8 cellular contexts compared by ENCODE assay signal in genomic region chr3:107522510-107523360, GRCh38. TPM values are rescaled to one million over a fixed set of nuclear protein-coding genes. Genes with fewer than 3 reads are reported as not detected.
DNase-seq lines count a peak whose midpoint lies in the region; ATAC-seq, FAIRE-seq and TF ChIP-seq lines count a peak whose summit lies in the region.

Gene BBX (plus strand): TSS chr3:107522962. CDS start chr3:107710461, 187,499 bp downstream.

- POLR2A ChIA-PET in naive thymus-derived CD4-positive, alpha-beta T cell (lab: Charles Lee) = interaction anchor here (0.6 to 1.9 kb wide), 6 partner anchors 10 to 1067 kb away, joined by 3 to 5 read pairs (median 3); partner anchors contain the start of genes CIP2A and DZIP3

- TF ChIP-seq POLR2A in H54 (IDR thresholded peaks at IDR 0.05; ENCODE audit: low read depth, low read length) = peak; percentile 59

- no peaks in the 10 kb centered on the region for H4K20me1 ChIP-seq in fibroblast of lung (ENCODE audit: control insufficient read depth, extremely low read depth, insufficient read depth, low read length)

- H3K9me3 Mint-ChIP-seq in activated T-helper 17 cell treated with anti-CD3 and anti-CD28 coated beads, Interleukin-2, amount 50 U/mL, for 72 hours = no peaks in the 10 kb centered on the region
- peaks cover 0 to 3% (median 0%) of the 10 kb centered on the region in 11 donors for H3K9me3 Mint-ChIP-seq in naive thymus-derived CD4-positive, alpha-beta T cell
- H3K9me3 Mint-ChIP-seq in stimulated activated memory B cell treated with anti-CD40 and anti-IgM and Interleukin-4, amounts not matched to agents 10 μg/mL and 1 μg/mL and 100 μg/mL, for 72 hours = no peaks in the 10 kb centered on the region

- peak within 1 kb of the TSS; percentile 97 for H2AFZ ChIP-seq in fibroblast of lung (ENCODE audit: low read length)

- no peaks in the 10 kb centered on the region for H3K27me3 Mint-ChIP-seq in activated T-helper 17 cell treated with anti-CD3 and anti-CD28 coated beads, Interleukin-2, amount 50 U/mL, for 72 hours
- H3K27me3 Mint-ChIP-seq in naive thymus-derived CD4-positive, alpha-beta T cell = peaks cover 0 to 2% (median 0%) of the 10 kb centered on the region in 5 donors
- no peaks in the 10 kb centered on the region for H3K27me3 Mint-ChIP-seq in stimulated activated memory B cell treated with anti-CD40 and anti-IgM and Interleukin-4, amounts not matched to agents 10 μg/mL and 1 μg/mL and 100 μg/mL, for 72 hours

- H3K4me1 Mint-ChIP-seq in activated T-helper 17 cell treated with anti-CD3 and anti-CD28 coated beads, Interleukin-2, amount 50 U/mL, for 72 hours = peaks cover 13% of the 10 kb centered on the region
- peaks cover 17 to 35% (median 31%) of the 10 kb centered on the region in 7 donors for H3K4me1 Mint-ChIP-seq in naive thymus-derived CD4-positive, alpha-beta T cell
- H3K4me1 Mint-ChIP-seq in stimulated activated memory B cell treated with anti-CD40 and anti-IgM and Interleukin-4, amounts not matched to agents 10 μg/mL and 1 μg/mL and 100 μg/mL, for 72 hours = peaks cover 38% of the 10 kb centered on the region

- peak; percentile 93 for DNase-seq in EH (ENCODE audit: low read depth)
- DNase-seq in H54 (ENCODE audit: insufficient read length, low spot score) = peak; percentile 42
- DNase-seq in LoVo (ENCODE audit: low spot score) = peak; percentile 88
- peak; percentile 77 for DNase-seq in RWPE2 (ENCODE audit: low spot score)
- peak; percentile 99 for DNase-seq in fibroblast of lung (ENCODE audit: low read depth in 2 of 2)
- DNase-seq in naive thymus-derived CD4-positive, alpha-beta T cell = peak; percentile 88 to 97 (median 97)

- CTCF ChIA-PET in naive thymus-derived CD4-positive, alpha-beta T cell (lab: Charles Lee) = no interaction called here

- H3K79me2 ChIP-seq in fibroblast of lung (ENCODE audit: control insufficient read depth, insufficient read depth, low read length) = peaks cover 24% of the 10 kb centered on the region

- intact Hi-C loops in naive thymus-derived CD4-positive, alpha-beta T cell (cut with micrococcal nuclease) = loop anchor here (1.0 to 10.0 kb wide), 18 partner anchors 32 to 1765 kb away; partner anchors contain the start of genes IFT57 (in 2 of the 2), TRAT1 (in 2 of the 2), CBLB (in 1 of the 2) and CD47 (in 1 of the 2)

- H3K36me3 ChIP-seq in RWPE2 (ENCODE audit: low read depth) (peaks cover 16% of the 10 kb centered on the region), fibroblast of lung (ENCODE audit: control insufficient read depth, insufficient read depth, low read length) (no peaks in the 10 kb centered on the region)
- peaks cover 0 to 12% (median 0%) of the 10 kb centered on the region in 3 experiments for H3K36me3 ChIP-seq in naive thymus-derived CD4-positive, alpha-beta T cell (ENCODE audit: control insufficient read depth in 2 of 3, insufficient read depth in 3 of 3, low read length in 3 of 3)

- no peak for TF ChIP-seq CTCF in RWPE2 (IDR thresholded peaks at IDR 0.05; ENCODE audit: poor library complexity, severe bottlenecking)
- TF ChIP-seq CTCF in fibroblast of lung (conservative IDR thresholded peaks at IDR 0.05 in 1 of 2, IDR thresholded peaks at IDR 0.05 in 1 of 2; ENCODE audit: low read depth in 1 of 2, low read length in 2 of 2) = no peak

- H3K4me2 ChIP-seq in fibroblast of lung (ENCODE audit: extremely low read depth, insufficient read depth, low read length) = peak within 1 kb of the TSS; percentile 89

- peak within 1 kb of the TSS; percentile 89 for H3K27ac ChIP-seq in RWPE2 (ENCODE audit: poor library complexity, severe bottlenecking)
- H3K27ac ChIP-seq in fibroblast of lung (ENCODE audit: insufficient read depth, low read length) = peak within 1 kb of the TSS; percentile 76
- H3K27ac ChIP-seq in naive thymus-derived CD4-positive, alpha-beta T cell (ENCODE audit: low read depth, low read length) = peak within 1 kb of the TSS; percentile 91

- peak within 1 kb of the TSS; percentile 96 for H3K4me3 Mint-ChIP-seq in activated T-helper 17 cell treated with anti-CD3 and anti-CD28 coated beads, Interleukin-2, amount 50 U/mL, for 72 hours
- peak within 1 kb of the TSS; percentile 75 to 100 (median 98) for H3K4me3 Mint-ChIP-seq in naive thymus-derived CD4-positive, alpha-beta T cell
- peak within 1 kb of the TSS; percentile 99 for H3K4me3 Mint-ChIP-seq in stimulated activated memory B cell treated with anti-CD40 and anti-IgM and Interleukin-4, amounts not matched to agents 10 μg/mL and 1 μg/mL and 100 μg/mL, for 72 hours

- H3K4me3 ChIP-seq in RWPE2 (ENCODE audit: severe bottlenecking) (peak within 1 kb of the TSS; percentile 91), fibroblast of lung (replicated peaks in 1 of 4; ENCODE audit: control extremely low read depth in 1 of 4, insufficient read depth in 1 of 4, low read depth in 3 of 4, low read length in 4 of 4) (peak within 1 kb of the TSS; percentile 84 to 88 (median 86))
- H3K4me3 ChIP-seq in naive thymus-derived CD4-positive, alpha-beta T cell (ENCODE audit: low read length) = peak within 1 kb of the TSS; percentile 82

- ATAC-seq in RWPE2 (ENCODE audit: low read depth) = peak; percentile 92
- ATAC-seq in activated T-helper 17 cell treated with anti-CD3 and anti-CD28 coated beads, Interleukin-2, amount 50 U/mL, for 72 hours (replicated peaks) = peak; percentile 94
- peak; percentile 95 for ATAC-seq in naive thymus-derived CD4-positive, alpha-beta T cell
- ATAC-seq in stimulated activated memory B cell treated with anti-CD40 and anti-IgM and Interleukin-4, amounts not matched to agents 10 μg/mL and 1 μg/mL and 100 μg/mL, for 72 hours = peak; percentile 96

- H3K27me3 ChIP-seq in RWPE2 (ENCODE audit: insufficient read depth, poor library complexity, severe bottlenecking) = no peaks in the 10 kb centered on the region
- H3K27me3 ChIP-seq in fibroblast of lung (ENCODE audit: control insufficient read depth, insufficient read depth, low read length) = no peaks in the 10 kb centered on the region
- H3K27me3 ChIP-seq in naive thymus-derived CD4-positive, alpha-beta T cell (ENCODE audit: control insufficient read depth in 2 of 2, insufficient read depth in 2 of 2, low read length in 2 of 2) = no peaks in the 10 kb centered on the region

- H3K9me3 ChIP-seq in RWPE2 (ENCODE audit: severe bottlenecking) (no peaks in the 10 kb centered on the region), fibroblast of lung (ENCODE audit: control insufficient read depth, insufficient read depth, low read depth, low read length) (no peaks in the 10 kb centered on the region)
- no peaks in the 10 kb centered on the region for H3K9me3 ChIP-seq in naive thymus-derived CD4-positive, alpha-beta T cell (ENCODE audit: control insufficient read depth in 2 of 3, low read length in 3 of 3)

- H3K9ac ChIP-seq in fibroblast of lung (ENCODE audit: insufficient read depth, low read length) = peak within 1 kb of the TSS; percentile 71

- H3K4me1 ChIP-seq in RWPE2 (ENCODE audit: insufficient read depth, poor library complexity, severe bottlenecking) (peaks cover 11% of the 10 kb centered on the region), fibroblast of lung (ENCODE audit: control insufficient read depth, extremely low read depth, insufficient read depth, low read length) (peaks cover 3% of the 10 kb centered on the region)
- peaks cover 9 to 14% of the 10 kb centered on the region in 2 donors for H3K4me1 ChIP-seq in naive thymus-derived CD4-positive, alpha-beta T cell (ENCODE audit: control insufficient read depth in 2 of 2, insufficient read depth in 2 of 2, low read length in 2 of 2)

- H3K36me3 Mint-ChIP-seq in activated T-helper 17 cell treated with anti-CD3 and anti-CD28 coated beads, Interleukin-2, amount 50 U/mL, for 72 hours (ENCODE audit: low read depth) = peaks cover 14% of the 10 kb centered on the region
- peaks cover 0 to 11% (median 4%) of the 10 kb centered on the region in 5 donors for H3K36me3 Mint-ChIP-seq in naive thymus-derived CD4-positive, alpha-beta T cell
- no peaks in the 10 kb centered on the region for H3K36me3 Mint-ChIP-seq in stimulated activated memory B cell treated with anti-CD40 and anti-IgM and Interleukin-4, amounts not matched to agents 10 μg/mL and 1 μg/mL and 100 μg/mL, for 72 hours

- FAIRE-seq in H54 (lab: Jason Lieb, UNC) = peak; percentile 93

- H3K27ac Mint-ChIP-seq in activated T-helper 17 cell treated with anti-CD3 and anti-CD28 coated beads, Interleukin-2, amount 50 U/mL, for 72 hours = peak within 1 kb of the TSS; percentile 91
- H3K27ac Mint-ChIP-seq in naive thymus-derived CD4-positive, alpha-beta T cell = peak within 1 kb of the TSS; percentile 84 to 99 (median 97)
- peak within 1 kb of the TSS; percentile 88 for H3K27ac Mint-ChIP-seq in stimulated activated memory B cell treated with anti-CD40 and anti-IgM and Interleukin-4, amounts not matched to agents 10 μg/mL and 1 μg/mL and 100 μg/mL, for 72 hours

RNA-seq across cellular contexts. Expression of gene BBX, which starts in this region (rescaled TPM):
- total RNA-seq in activated T-helper 17 cell treated with anti-CD3 and anti-CD28 coated beads, Interleukin-2, amount 50 U/mL, for 72 hours = 10 to 100 TPM; 29.3 to 32.8 TPM
- total RNA-seq in fibroblast of lung = 55.0 and 71.2 TPM in 2 replicates
- 34.9 and 50.0 TPM in 2 replicates for polyA plus RNA-seq in fibroblast of lung
- polyA plus RNA-seq in fibroblast of lung (2012) = 16.5 and 28.7 TPM in 2 replicates
- 35.0 and 57.4 TPM in 2 replicates for polyA minus RNA-seq in fibroblast of lung (ENCODE audit: low replicate concordance)
- 100 to 1,000 TPM in 1 of 5 experiments, 10 to 100 TPM in 4; 44.3 to 103 (median 73.5) TPM for total RNA-seq in naive thymus-derived CD4-positive, alpha-beta T cell
- 100 to 1,000 TPM in 1 of 2 donors, 10 to 100 TPM in 1; 93.4 to 120 TPM for polyA plus RNA-seq in naive thymus-derived CD4-positive, alpha-beta T cell

Comparison
In these comparisons a context has a peak if more than half of its experiments do, and no peak if none do; other contexts are left out.
1. Peak in every context shown above with its lines: DNase-seq, ATAC-seq, H3K4me3 ChIP-seq and H3K27ac ChIP-seq.
2. DNase-seq: peak in every context shown above with its lines; median percentile 99 in fibroblast of lung; 97 in naive thymus-derived CD4-positive, alpha-beta T cell; 93 in EH; 88 in LoVo; 77 in RWPE2; 42 in H54.